Comparison of ENCODE assay signal across 1 cellular context in genomic region chr1:3883194-3883920, GRCh38.
TF ChIP-seq lines count a peak whose summit lies in the region.

No MANE protein-coding gene starts in this region.

TF ChIP-seq in HEK293, 187 proteins besides CTCF, POLR2A, EP300 and RAD21 (continued from another document):
- no peak for TF ChIP-seq ATF2 (tag by site-specific recombination; IDR thresholded peaks at IDR 0.05; ENCODE audit: low read depth)
- TF ChIP-seq ZNF561 (tag by site-specific recombination; IDR thresholded peaks at IDR 0.05; ENCODE audit: borderline replicate concordance): no peak
- TF ChIP-seq ZNF211 (tag by site-specific recombination; IDR thresholded peaks at IDR 0.05; ENCODE audit: low read depth): no peak
- TF ChIP-seq ZBTB49 (tag by site-specific recombination; IDR thresholded peaks at IDR 0.05; ENCODE audit: low read depth): no peak
TF ChIP-seq in HEK293: peak in this region for 1.
